Comparison of ENCODE assay signal across 8 cellular contexts in the genomic region with DNA sequence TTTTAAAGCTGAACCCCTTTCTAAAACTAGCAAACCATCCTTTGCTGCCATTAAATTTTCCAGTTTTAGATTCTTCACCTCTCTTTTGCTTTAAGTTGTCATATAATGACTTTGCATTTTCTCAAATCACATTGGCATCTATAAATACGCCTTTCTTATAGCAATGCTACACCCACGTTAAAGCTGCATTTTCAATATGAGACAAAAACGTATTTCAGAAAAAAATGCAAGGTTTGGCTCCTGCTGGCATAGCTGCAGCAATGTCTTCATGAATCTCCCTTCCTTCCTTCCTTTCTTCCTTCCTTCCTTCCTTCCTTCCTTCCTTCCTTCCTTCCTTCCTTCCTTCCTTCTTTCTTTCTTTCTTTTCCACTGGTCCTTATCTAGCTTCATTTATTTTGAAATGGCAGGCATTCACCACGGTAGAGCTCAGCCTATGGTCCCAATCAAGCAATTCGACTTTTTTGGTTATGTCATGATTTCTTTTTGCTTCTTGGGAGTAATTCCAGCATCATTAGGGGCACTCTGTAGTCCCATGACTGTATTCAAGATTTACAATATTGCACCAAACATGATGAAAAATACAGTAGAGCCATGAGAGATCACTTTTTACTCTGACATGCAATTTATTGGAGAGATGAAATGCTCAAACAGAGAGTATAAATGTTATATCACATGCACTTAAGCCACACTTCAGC. TPM values are rescaled to one million over a fixed set of nuclear protein-coding genes. Genes with fewer than 3 reads are reported as not detected.
"Had no signal": no experiment of that assay in that cellular context is flagged by ENCODE, and none has a peak within 500 bp of the region (broad histone marks: within the 10 kb centered on the region; RNA-seq: fewer than 3 reads in every experiment).

No MANE protein-coding gene starts in this region.

- DNase-seq: IMR-90, KBM-7, KG1 had no signal

- FAIRE-seq: HTR-8/SVneo, K562 had no signal

- H3K4me3 ChIP-seq: K562 had no signal

- ATAC-seq: K562 had no signal

- H3K27ac ChIP-seq: HL-60 had no signal

RNA-seq across cellular contexts. Expression of gene UGT1A10, which starts 8.8 kb away (rescaled TPM):
- total RNA-seq: HT1080, IMR-90, K562 had no signal
- polyA plus RNA-seq: IgD-negative memory B cell, IMR-90, K562 had no signal

RNA-seq across cellular contexts. Expression of gene UGT1A8, which starts 10.0 kb away (rescaled TPM):
- total RNA-seq: HT1080, IMR-90 had no signal
- polyA plus RNA-seq: IgD-negative memory B cell, IMR-90, K562 had no signal

RNA-seq across cellular contexts. Expression of gene UGT1A9, which starts 44.2 kb away (rescaled TPM):
- total RNA-seq: HT1080, IMR-90 had no signal
- polyA plus RNA-seq: IgD-negative memory B cell, IMR-90, K562 had no signal

RNA-seq across cellular contexts. Expression of gene UGT1A7, which starts 54.2 kb away (rescaled TPM):
- total RNA-seq: HT1080, IMR-90, K562 had no signal
- polyA plus RNA-seq: IgD-negative memory B cell, IMR-90, K562 had no signal
